ENCODE assay signal across 28 cellular contexts in the genomic region with DNA sequence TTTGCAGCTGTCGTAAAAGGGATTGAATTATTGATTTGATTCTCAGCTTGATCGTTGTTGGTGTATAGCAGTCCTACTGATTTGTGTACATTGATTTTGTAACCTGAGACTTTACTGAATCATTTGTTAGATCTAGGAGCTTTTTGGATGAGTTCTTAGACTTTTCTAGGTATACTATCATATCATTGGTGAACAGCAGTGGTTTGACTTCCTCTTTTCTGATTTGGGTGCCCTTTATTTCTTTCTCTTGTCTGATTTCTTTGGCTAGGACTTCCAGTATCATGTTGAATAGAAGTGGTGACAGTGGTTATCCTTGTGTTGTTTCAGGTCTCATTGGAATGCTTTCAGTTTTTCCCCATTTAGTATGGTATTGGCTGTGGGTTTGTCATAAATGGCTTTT.
"Had no signal": no experiment of that assay in that cellular context is flagged by ENCODE, and none has a peak within 500 bp of the region (broad histone marks: within the 10 kb centered on the region; RNA-seq: fewer than 3 reads in every experiment).

No MANE protein-coding gene starts in this region.

- H3K36me3 ChIP-seq: left lung, lower lobe of right lung, pancreas, prostate gland, thyroid gland, transverse colon, upper lobe of left lung, vagina had no signal

- DNase-seq: immature natural killer cell; kidney; left colon; left lung; lower lobe of right lung; mammary epithelial cell; mesenchymal stem cell; naive thymus-derived CD8-positive, alpha-beta T cell; nucleus accumbens; pancreas; posterior cingulate gyrus; retina; right cardiac atrium; stimulated activated CD4-positive, alpha-beta T cell treated with anti-CD3 and anti-CD28 coated beads, Interleukin-12 subunit alpha, Interleukin-12 subunit beta, amount 100 ng/mL, for 4 hours; stimulated activated CD4-positive, alpha-beta T cell treated with anti-CD3 and anti-CD28 coated beads, Interleukin-15, amount 100 ng/mL, for 24 hours; stimulated activated CD4-positive, alpha-beta T cell treated with anti-CD3 and anti-CD28 coated beads, Interleukin-2, amount 100 ng/mL, for 24 hours; stimulated activated CD4-positive, alpha-beta T cell treated with anti-CD3 and anti-CD28 coated beads, Interleukin-4, amount 100 ng/mL, for 1 hour; stimulated activated naive B cell treated with anti-CD40 and anti-IgM and Interleukin-4, amounts not matched to agents 10 μg/mL and 1 μg/mL and 100 μg/mL, for 72 hours; stimulated activated naive CD8-positive, alpha-beta T cell treated with anti-CD3 and anti-CD28 coated beads, Interleukin-15, Interleukin-2, amounts not matched to agents 100 U/mL and 50 U/mL, for 24 hours; stomach; testis; thyroid gland; transverse colon; upper lobe of left lung had no signal

- ATAC-seq: left colon; left lung; lower lobe of right lung; naive thymus-derived CD8-positive, alpha-beta T cell; pancreas; right cardiac atrium; sciatic nerve; stimulated activated naive B cell treated with anti-CD40 and anti-IgM and Interleukin-4, amounts not matched to agents 10 μg/mL and 1 μg/mL and 100 μg/mL, for 72 hours; stimulated activated naive CD8-positive, alpha-beta T cell treated with anti-CD3 and anti-CD28 coated beads, Interleukin-15, Interleukin-2, amounts not matched to agents 100 U/mL and 50 U/mL, for 24 hours had no signal

- H3K27ac ChIP-seq: left lung, lower lobe of right lung, pancreas, prostate gland, skin epidermis, stomach, testis, thyroid gland, transverse colon, upper lobe of left lung, vagina had no signal

- H3K4me3 ChIP-seq: left lung, lower lobe of right lung, pancreas, prostate gland, skin epidermis, stomach, testis, thyroid gland, transverse colon, upper lobe of left lung, vagina had no signal

- H3K4me1 ChIP-seq: left lung, lower lobe of right lung, pancreas, prostate gland, stomach, testis, thyroid gland, transverse colon, upper lobe of left lung, vagina had no signal

- H3K9me3 ChIP-seq: lower lobe of right lung, pancreas, prostate gland, stomach, testis, thyroid gland, transverse colon, upper lobe of left lung, vagina had no signal

- FAIRE-seq: kidney had no signal

- H3K27me3 ChIP-seq: left lung, pancreas, stomach, testis, thyroid gland, transverse colon, upper lobe of left lung, vagina had no signal
